ENCODE assay signal across 24 cellular contexts in the genomic region with DNA sequence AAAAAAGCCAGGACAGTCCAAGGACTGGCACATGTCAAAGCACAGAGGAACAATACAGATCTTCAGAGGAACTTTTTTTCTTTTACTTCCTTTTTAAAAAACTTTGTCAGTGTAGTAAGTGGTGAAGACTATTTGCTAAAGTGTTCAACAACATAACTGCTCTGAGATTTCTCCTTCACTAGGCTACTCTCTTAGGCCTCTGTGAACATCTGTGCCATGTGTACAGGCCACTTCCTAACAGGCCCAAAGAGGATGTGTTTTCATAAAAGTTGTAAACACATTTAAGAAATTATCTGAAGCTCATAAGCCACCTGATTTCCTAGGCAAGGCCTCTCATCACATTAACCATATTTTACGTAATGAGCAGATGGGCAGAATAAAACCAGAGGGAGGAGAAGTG.
DNase-seq lines count a peak whose midpoint lies in the region; ATAC-seq and TF ChIP-seq lines count a peak whose summit lies in the region.
"Had no signal": no experiment of that assay in that cellular context is flagged by ENCODE, and none has a peak within 500 bp of the region (broad histone marks: within the 10 kb centered on the region; RNA-seq: fewer than 3 reads in every experiment).

No MANE protein-coding gene starts in this region.

- H3K79me2 ChIP-seq in mesendoderm (ENCODE audit: control insufficient read depth, insufficient read depth, low read length) (no peaks in the 10 kb centered on the region), smooth muscle cell (ENCODE audit: low read depth) (no peaks in the 10 kb centered on the region)

- TF ChIP-seq CTCF in smooth muscle cell (IDR thresholded peaks at IDR 0.05; ENCODE audit: borderline replicate concordance, insufficient read depth, poor library complexity, severe bottlenecking) = no peak

- no peak overlapping the region for H3K56ac ChIP-seq in mesendoderm (ENCODE audit: low read length)

- no peaks in the 10 kb centered on the region for H3K9me3 ChIP-seq in smooth muscle cell (replicated peaks; ENCODE audit: low read depth)
- H3K9me3 ChIP-seq: BE2C had no signal

- H4K5ac ChIP-seq in mesendoderm (ENCODE audit: low read length) = no peak overlapping the region

- no peak overlapping the region for H2AFZ ChIP-seq in smooth muscle cell (ENCODE audit: low read depth)

- DNase-seq in NOMO-1 treated with DMSO at 0.1 percent for 48 hours (lab: John Stamatoyannopoulos, UW; ENCODE audit: unreplicated experiment) (peak; percentile 3), NOMO-1 treated with dmso at 0.1 percent for 144 hours (lab: John Stamatoyannopoulos, UW; ENCODE audit: unreplicated experiment) (no peak), NCI-H82 (lab: John Stamatoyannopoulos, UW) (peak; percentile 70), mesendoderm (no peak), smooth muscle cell (lab: John Stamatoyannopoulos, UW; ENCODE audit: unreplicated experiment) (no peak), OCI-M1 (lab: John Stamatoyannopoulos, UW) (no peak), NCI-H510A (lab: John Stamatoyannopoulos, UW) (no peak)
- DNase-seq: BE2C; CD4-positive, CD25-positive, alpha-beta regulatory T cell; DMS53; GOT3; HCEC 1CT; Karpas-422; NCI-H1092 treated with DMSO at 0.1 percent for 48 hours; NCI-H1436; NCI-H187; NCI-H2107; NCI-H446; NCI-H526; SIG-M5 had no signal

- no peak overlapping the region for H2BK15ac ChIP-seq in mesendoderm (replicated peaks; ENCODE audit: low read depth)

- H3K4me2 ChIP-seq in mesendoderm (ENCODE audit: low read length) (no peak overlapping the region), smooth muscle cell (peak overlapping the region; percentile 24)

- ATAC-seq in GM19351 (IDR thresholded peaks at IDR 0.05; ENCODE audit: unreplicated experiment) = no peak
- ATAC-seq: HepG2 had no signal

- no peak overlapping the region for H4K8ac ChIP-seq in mesendoderm (ENCODE audit: low read depth, low read length)

- no peak overlapping the region for H2BK5ac ChIP-seq in mesendoderm (ENCODE audit: low read length)

- no peak overlapping the region for H2BK120ac ChIP-seq in mesendoderm (ENCODE audit: low read depth, low read length)

- no peak overlapping the region for H3K23ac ChIP-seq in mesendoderm (ENCODE audit: low read length)

- H3K27me3 ChIP-seq in mesendoderm (ENCODE audit: insufficient read depth, low read length, poor library complexity) = no peaks in the 10 kb centered on the region
- H3K27me3 ChIP-seq in smooth muscle cell (ENCODE audit: low read depth) = no peaks in the 10 kb centered on the region
- H3K27me3 ChIP-seq: BE2C had no signal

- H4K20me1 ChIP-seq in smooth muscle cell (ENCODE audit: low read depth) = no peaks in the 10 kb centered on the region

- H3K4me1 ChIP-seq in mesendoderm (ENCODE audit: control insufficient read depth, low read depth, low read length) (no peaks in the 10 kb centered on the region), smooth muscle cell (ENCODE audit: low read depth) (no peaks in the 10 kb centered on the region)
- H3K4me1 ChIP-seq: BE2C had no signal

- H3F3A ChIP-seq in smooth muscle cell (ENCODE audit: low read depth) = no peaks in the 10 kb centered on the region

- H3K27ac ChIP-seq in mesendoderm (ENCODE audit: low read depth, low read length) = no peak overlapping the region
- no peak overlapping the region for H3K27ac ChIP-seq in smooth muscle cell (ENCODE audit: low read depth)
- H3K27ac ChIP-seq: 22Rv1, SK-N-MC had no signal

- no peak overlapping the region for H3K18ac ChIP-seq in mesendoderm (ENCODE audit: low read length)

- no peaks in the 10 kb centered on the region for H3K79me1 ChIP-seq in mesendoderm (ENCODE audit: low read length)

- no peaks in the 10 kb centered on the region for H3K36me3 ChIP-seq in mesendoderm (ENCODE audit: control insufficient read depth, insufficient read depth, low read length)
- H3K36me3 ChIP-seq in smooth muscle cell (ENCODE audit: low read depth) = no peaks in the 10 kb centered on the region
- H3K36me3 ChIP-seq: BE2C had no signal

- H3K4me3 ChIP-seq in mesendoderm (ENCODE audit: low read length) (no peak overlapping the region), smooth muscle cell (no peak overlapping the region)
- H3K4me3 ChIP-seq: SK-N-MC had no signal

- WGBS in mesendoderm (ENCODE audit: extremely low coverage, insufficient coverage, low lambda C conversion rate) = no CpG with 5 or more reads among the region's 1 CpG
- WGBS in smooth muscle cell (ENCODE audit: low lambda C conversion rate) = 79% methylated on average over 1 of the region's 1 CpG

- H2AK5ac ChIP-seq in mesendoderm (ENCODE audit: low read length) = no peak overlapping the region

- H3K4ac ChIP-seq in mesendoderm (ENCODE audit: low read depth, low read length) = peak overlapping the region; percentile 36

- H3K9ac ChIP-seq in mesendoderm (ENCODE audit: low read length) (no peak overlapping the region), smooth muscle cell (ENCODE audit: low read depth) (no peak overlapping the region)

Comparison
In these comparisons a context has a peak if more than half of its experiments do, and no peak if none do; other contexts are left out.
1. DNase-seq: peak in NOMO-1 treated with DMSO at 0.1 percent for 48 hours (single experiment) and NCI-H82 (single experiment); none in NOMO-1 treated with dmso at 0.1 percent for 144 hours (single experiment), mesendoderm (single experiment), smooth muscle cell (single experiment), OCI-M1 (single experiment) and NCI-H510A (single experiment).